In genomic region chr11:46112961-46113617, GRCh38 we compare ENCODE assay signal across 8 cellular contexts. TPM values are rescaled to one million over a fixed set of nuclear protein-coding genes. Genes with fewer than 3 reads are reported as not detected.
A peak's percentile ranks its signal among the peaks of the same experiment; 100 is the strongest.
DNase-seq lines count a peak whose midpoint lies in the region; ATAC-seq, FAIRE-seq and TF ChIP-seq lines count a peak whose summit lies in the region.

No MANE protein-coding gene starts in this region.

- H3K79me2 ChIP-seq in keratinocyte (ENCODE audit: control insufficient read depth, insufficient read depth, low read length), result peaks cover 54% of the 10 kb centered on the region

- H3K36me3 ChIP-seq in adipocyte (ENCODE audit: control insufficient read depth, insufficient read depth, low read length, severe bottlenecking), result no peaks in the 10 kb centered on the region
- H3K36me3 ChIP-seq in keratinocyte (ENCODE audit: control insufficient read depth in 2 of 2, extremely low read depth in 1 of 2, insufficient read depth in 2 of 2, low read length in 2 of 2), result no peaks in the 10 kb centered on the region

- H3K9ac ChIP-seq in adipocyte (ENCODE audit: low read length) (no peak overlapping the region), keratinocyte (ENCODE audit: control insufficient read depth, extremely low read depth, insufficient read depth, low read length) (no peak overlapping the region)

- no peak overlapping the region for H3K27ac ChIP-seq in keratinocyte (ENCODE audit: control insufficient read depth, insufficient read depth, low read length)

- H3K27me3 ChIP-seq in adipocyte (replicated peaks; ENCODE audit: control insufficient read depth, insufficient read depth, low read length) (no peaks in the 10 kb centered on the region), keratinocyte (ENCODE audit: control insufficient read depth, extremely low read depth, insufficient read depth, low read length) (no peaks in the 10 kb centered on the region)

- no peaks in the 10 kb centered on the region for H3K9me1 ChIP-seq in keratinocyte (ENCODE audit: control insufficient read depth, extremely low read depth, insufficient read depth, low read length)

- no peaks in the 10 kb centered on the region for H4K20me1 ChIP-seq in keratinocyte (ENCODE audit: control insufficient read depth, extremely low read depth, insufficient read depth, low read length)

- dilution Hi-C loops in keratinocyte (cut with MboI; ENCODE audit: extremely low pct_ligation_motif_present, low sequenced_read_pairs), result no loop called here

- no peak overlapping the region for H2AFZ ChIP-seq in keratinocyte (ENCODE audit: control insufficient read depth, low read length)

- no peak for FAIRE-seq in keratinocyte (lab: Jason Lieb, UNC)

- H3K4me3 ChIP-seq in GM12864 (ENCODE audit: low read depth, low read length), result no peak overlapping the region
- H3K4me3 ChIP-seq in adipocyte (ENCODE audit: low read length), result no peak overlapping the region
- no peak overlapping the region for H3K4me3 ChIP-seq in keratinocyte (ENCODE audit: control insufficient read depth in 2 of 3, extremely low read depth in 1 of 3, insufficient read depth in 2 of 3, low read depth in 1 of 3, low read length in 3 of 3)

- peak overlapping the region; percentile 12 for H3K4me2 ChIP-seq in keratinocyte (ENCODE audit: control insufficient read depth, extremely low read depth, insufficient read depth, low read depth, low read length)

- H3K4me1 ChIP-seq in adipocyte (ENCODE audit: control insufficient read depth, insufficient read depth, low read length) (peaks cover 14% of the 10 kb centered on the region), keratinocyte (ENCODE audit: control insufficient read depth, extremely low read depth, insufficient read depth, low read length) (no peaks in the 10 kb centered on the region)

- peak; percentile 65 for ATAC-seq in HG03135 (IDR thresholded peaks at IDR 0.05; ENCODE audit: unreplicated experiment)

- DNase-seq in AG08395 (ENCODE audit: low spot score) (peak; percentile 62), GM12864 (ENCODE audit: low read depth) (peak; percentile 45), NCI-H69 (lab: John Stamatoyannopoulos, UW) (peak; percentile 81), adipocyte (ENCODE audit: low read depth) (peak; percentile 52), keratinocyte (ENCODE audit: low read depth, low spot score) (no peak), NCI-H2107 (lab: John Stamatoyannopoulos, UW) (no peak), NCI-H187 treated with DMSO at 0.1 percent for 48 hours (lab: John Stamatoyannopoulos, UW) (no peak)

- H3K9me3 ChIP-seq in adipocyte (ENCODE audit: control insufficient read depth, low read length), result no peaks in the 10 kb centered on the region
- H3K9me3 ChIP-seq in keratinocyte (ENCODE audit: control insufficient read depth, low read depth, low read length), result no peaks in the 10 kb centered on the region

- no peak for TF ChIP-seq CTCF in GM12864 (IDR thresholded peaks at IDR 0.05; ENCODE audit: low read depth, low read length, missing control alignments)
- no peak for TF ChIP-seq CTCF in keratinocyte (optimal IDR thresholded peaks at IDR 0.05 in 1 of 3, IDR thresholded peaks at IDR 0.05 in 1 of 3, conservative IDR thresholded peaks at IDR 0.05 in 1 of 3; ENCODE audit: extremely low read depth in 1 of 3, insufficient read depth in 2 of 3, low read length in 3 of 3)

RNA-seq across cellular contexts. Expression of gene PHF21A, which starts 8.2 kb away (rescaled TPM):
- polyA plus RNA-seq in keratinocyte, result 10.8 to 16.1 TPM (median 11.7 TPM) in 3 replicates
- polyA plus RNA-seq in keratinocyte (2011; ENCODE audit: low read depth), result 62.2 TPM
- 13.9 and 14.3 TPM in 2 replicates for polyA plus RNA-seq in keratinocyte (2011; cell fraction: cytosol; rRNA removed)
- polyA plus RNA-seq in keratinocyte (2011; cell fraction: nucleus; rRNA removed), result 39.6 and 45.4 TPM in 2 replicates
- 12.0 and 13.3 TPM in 2 replicates for polyA plus RNA-seq in keratinocyte (2012; ENCODE audit: low replicate concordance)
- polyA minus RNA-seq in keratinocyte, result 11.6 to 19.3 TPM (median 13.3 TPM) in 3 replicates
- polyA minus RNA-seq in keratinocyte (2011; cell fraction: cytosol; rRNA and poly(A)+ RNA removed), result 10.0 TPM
- polyA minus RNA-seq in keratinocyte (2011; cell fraction: nucleus; rRNA and poly(A)+ RNA removed), result 10.9 and 32.7 TPM in 2 replicates

Comparison
In these comparisons a context has a peak if more than half of its experiments do, and no peak if none do; other contexts are left out.
1. DNase-seq: peak in AG08395 (single experiment), GM12864 (single experiment), NCI-H69 (single experiment) and adipocyte (single experiment); none in keratinocyte (single experiment), NCI-H2107 (single experiment) and NCI-H187 treated with DMSO at 0.1 percent for 48 hours (single experiment).